Comparison of ENCODE assay signal across 9 cellular contexts in genomic region chr2:17539993-17540812, GRCh38. TPM values are rescaled to one million over a fixed set of nuclear protein-coding genes. Genes with fewer than 3 reads are reported as not detected.
DNase-seq lines count a peak whose midpoint lies in the region; ATAC-seq and TF ChIP-seq lines count a peak whose summit lies in the region.
"Had no signal": no experiment of that assay in that cellular context is flagged by ENCODE, and none has a peak within 500 bp of the region (broad histone marks: within the 10 kb centered on the region; RNA-seq: fewer than 3 reads in every experiment).

TSS of gene VSNL1 (plus strand) at chr2:17540696. CDS start at chr2:17592075, 51,379 bp downstream.

- ATAC-seq in activated CD8-positive, alpha-beta memory T cell treated with anti-CD3 and anti-CD28 coated beads, Interleukin-2, amount 10 ng/mL, durations not matched to agents 7 days and 5 days = no peak

- no peak within 1 kb of the TSS for H3K4me3 Mint-ChIP-seq in activated CD8-positive, alpha-beta memory T cell treated with anti-CD3 and anti-CD28 coated beads, Interleukin-2, amount 10 ng/mL, durations not matched to agents 7 days and 5 days

- DNase-seq in activated CD8-positive, alpha-beta memory T cell treated with anti-CD3 and anti-CD28 coated beads, Interleukin-2, amount 10 ng/mL, durations not matched to agents 7 days and 5 days = no peak
- DNase-seq in activated CD8-positive, alpha-beta memory T cell treated with anti-CD3 and anti-CD28 coated beads, Interleukin-2, amount 50 U/mL, for 4 hours = no peak
- DNase-seq in SK-N-MC (ENCODE audit: low read depth, low spot score) (no peak), foreskin fibroblast (peak; percentile 50 to 92)
- DNase-seq in activated naive CD4-positive, alpha-beta T cell treated with anti-CD3 and anti-CD28 coated beads, Interleukin-2, amount 50 U/mL, for 16 hours = no peak
- DNase-seq in stimulated activated CD4-positive, alpha-beta T cell treated with anti-CD3 and anti-CD28 coated beads, Interleukin-1b, Interleukin-23, amount 100 ng/mL, for 48 hours = no peak
- no peak for DNase-seq in activated CD4-positive, alpha-beta T cell treated with anti-CD3 and anti-CD28 coated beads for 4 hours

- H3K36me3 ChIP-seq in SK-N-MC (ENCODE audit: insufficient read depth, low read length) = no peaks in the 10 kb centered on the region
- H3K36me3 ChIP-seq in neural cell (ENCODE audit: insufficient read depth, low read length) = no peaks in the 10 kb centered on the region

- H3K9me3 Mint-ChIP-seq in activated CD8-positive, alpha-beta memory T cell treated with anti-CD3 and anti-CD28 coated beads, Interleukin-2, amount 10 ng/mL, durations not matched to agents 7 days and 5 days (ENCODE audit: low read depth) = no peaks in the 10 kb centered on the region

- no peaks in the 10 kb centered on the region for H3K9me2 ChIP-seq in neural cell (ENCODE audit: insufficient read depth, low read length)

- CTCF ChIA-PET in activated CD8-positive, alpha-beta memory T cell treated with anti-CD3 and anti-CD28 coated beads, Interleukin-2, amount 10 ng/mL, durations not matched to agents 7 days and 5 days (lab: Charles Lee) = no interaction called here

- peak within 1 kb of the TSS; percentile 95 for H3K4me3 ChIP-seq in SK-N-MC
- peak within 1 kb of the TSS; percentile 44 to 76 for H3K4me3 ChIP-seq in foreskin fibroblast (ENCODE audit: low read depth in 1 of 2, low read length in 2 of 2)
- H3K4me3 ChIP-seq in neural cell (ENCODE audit: low read length) = peak within 1 kb of the TSS; percentile 75

- peak within 1 kb of the TSS; percentile 96 for H3K27ac ChIP-seq in SK-N-MC
- peak within 1 kb of the TSS; percentile 68 for H3K27ac ChIP-seq in neural cell (ENCODE audit: low read length)
- H3K27ac ChIP-seq: C4-2B had no signal

- H2AFZ ChIP-seq in neural cell (ENCODE audit: low read depth, low read length) = peak within 1 kb of the TSS; percentile 67

- no peak for TF ChIP-seq EP300 in neural cell (conservative IDR thresholded peaks at IDR 0.05; ENCODE audit: poor library complexity, severe bottlenecking)

- H3K27me3 ChIP-seq in neural cell (ENCODE audit: insufficient read depth, low read depth, low read length) = peaks cover 58% of the 10 kb centered on the region

- no peak for TF ChIP-seq CTCF in foreskin fibroblast (IDR thresholded peaks at IDR 0.05; ENCODE audit: low read depth, low read length)
- peak; percentile 49 for TF ChIP-seq CTCF in neural cell (IDR thresholded peaks at IDR 0.05; ENCODE audit: poor library complexity, severe bottlenecking)

- peak within 1 kb of the TSS; percentile 45 for H3K27ac Mint-ChIP-seq in activated CD8-positive, alpha-beta memory T cell treated with anti-CD3 and anti-CD28 coated beads, Interleukin-2, amount 10 ng/mL, durations not matched to agents 7 days and 5 days

- H3F3A ChIP-seq in neural cell (ENCODE audit: insufficient read depth, low read length, poor library complexity, severe bottlenecking) = peaks cover 17% of the 10 kb centered on the region

- peaks cover 10% of the 10 kb centered on the region for H3K79me2 ChIP-seq in neural cell (replicated peaks; ENCODE audit: insufficient read depth, low read length)

- H3K36me3 Mint-ChIP-seq in activated CD8-positive, alpha-beta memory T cell treated with anti-CD3 and anti-CD28 coated beads, Interleukin-2, amount 10 ng/mL, durations not matched to agents 7 days and 5 days = peaks cover 3% of the 10 kb centered on the region

- no peaks in the 10 kb centered on the region for H4K20me1 ChIP-seq in neural cell (ENCODE audit: insufficient read depth)

- H3K9me3 ChIP-seq in SK-N-MC (ENCODE audit: low read depth, low read length) (no peaks in the 10 kb centered on the region), neural cell (ENCODE audit: low read length) (no peaks in the 10 kb centered on the region)

- peak within 1 kb of the TSS; percentile 82 for H3K4me2 ChIP-seq in neural cell (ENCODE audit: low read length)

- no peak for TF ChIP-seq RAD21 in neural cell (conservative IDR thresholded peaks at IDR 0.05)

- peaks cover 74% of the 10 kb centered on the region for H3K27me3 Mint-ChIP-seq in activated CD8-positive, alpha-beta memory T cell treated with anti-CD3 and anti-CD28 coated beads, Interleukin-2, amount 10 ng/mL, durations not matched to agents 7 days and 5 days

- H3K4me1 Mint-ChIP-seq in activated CD8-positive, alpha-beta memory T cell treated with anti-CD3 and anti-CD28 coated beads, Interleukin-2, amount 10 ng/mL, durations not matched to agents 7 days and 5 days = peaks cover 4% of the 10 kb centered on the region

- H3K9ac ChIP-seq in SK-N-MC (ENCODE audit: insufficient read length) (peak within 1 kb of the TSS; percentile 94), neural cell (ENCODE audit: low read length) (peak within 1 kb of the TSS; percentile 61)

TF ChIP-seq in neural cell, 6 proteins besides CTCF, POLR2A, EP300 and RAD21:
- TF ChIP-seq EZH2 (IDR thresholded peaks at IDR 0.05; ENCODE audit: borderline replicate concordance, insufficient read depth, low read length, poor library complexity, severe bottlenecking) = no peak
- TF ChIP-seq REST (IDR thresholded peaks at IDR 0.05; ENCODE audit: borderline replicate concordance) = peak; percentile 27
- no peak for TF ChIP-seq POLR2AphosphoS5 (IDR thresholded peaks at IDR 0.05)
- peak; percentile 79 for TF ChIP-seq MXI1 (conservative IDR thresholded peaks at IDR 0.05; ENCODE audit: poor library complexity, severe bottlenecking)
- TF ChIP-seq SMC3 (conservative IDR thresholded peaks at IDR 0.05; ENCODE audit: poor library complexity) = peak; percentile 30
- no peak for TF ChIP-seq TAF1 (IDR thresholded peaks at IDR 0.05; ENCODE audit: low read depth)
TF ChIP-seq in neural cell: peak in this region for 3.

RNA-seq across cellular contexts. Expression of gene VSNL1, which starts in this region (rescaled TPM):
- not detected for total RNA-seq in activated CD8-positive, alpha-beta memory T cell treated with anti-CD3 and anti-CD28 coated beads, Interleukin-2, amount 10 ng/mL, durations not matched to agents 7 days and 5 days
- polyA plus RNA-seq in neural cell = 64.1 and 69.7 TPM in 2 replicates
- polyA minus RNA-seq in neural cell = 46.3 and 58.2 TPM in 2 replicates

Comparison
In these comparisons a context has a peak if more than half of its experiments do, and no peak if none do; other contexts are left out.
1. DNase-seq: peak in foreskin fibroblast (2 of 2); none in activated CD8-positive, alpha-beta memory T cell treated with anti-CD3 and anti-CD28 coated beads, Interleukin-2, amount 10 ng/mL, durations not matched to agents 7 days and 5 days (single experiment), activated CD8-positive, alpha-beta memory T cell treated with anti-CD3 and anti-CD28 coated beads, Interleukin-2, amount 50 U/mL, for 4 hours (single experiment), SK-N-MC (single experiment), activated naive CD4-positive, alpha-beta T cell treated with anti-CD3 and anti-CD28 coated beads, Interleukin-2, amount 50 U/mL, for 16 hours (single experiment), stimulated activated CD4-positive, alpha-beta T cell treated with anti-CD3 and anti-CD28 coated beads, Interleukin-1b, Interleukin-23, amount 100 ng/mL, for 48 hours (single experiment) and activated CD4-positive, alpha-beta T cell treated with anti-CD3 and anti-CD28 coated beads for 4 hours (0 of 2).
2. Peak in every context shown above with its lines, with median percentiles within 50 percentile points of each other: H3K4me3 ChIP-seq.